Comparison of ENCODE assay signal across 2 cellular contexts in genomic region chr4:89438102-89438831, GRCh38.
TF ChIP-seq lines count a peak whose summit lies in the region.

No MANE protein-coding gene starts in this region.

TF ChIP-seq in GM12878, 131 proteins besides CTCF, POLR2A, EP300 and RAD21 (continued from another document):
- TF ChIP-seq YY1 (IDR thresholded peaks at IDR 0.05; ENCODE audit: low read depth, low read length) (peak; percentile 93), ZNF207 (IDR thresholded peaks at IDR 0.05; ENCODE audit: borderline replicate concordance) (no peak), PML (IDR thresholded peaks at IDR 0.05; ENCODE audit: low read length) (no peak), TBL1XR1 (IDR thresholded peaks at IDR 0.05; ENCODE audit: low read depth, low read length) (no peak), SMC3 (IDR thresholded peaks at IDR 0.05; ENCODE audit: borderline replicate concordance, low read length) (peak; percentile 43; the same call in 1 of the 2 replicates), RUNX3 (IDR thresholded peaks at IDR 0.05; ENCODE audit: low read length) (peak; percentile 25; the same call in 1 of the 2 replicates)

TF ChIP-seq in HepG2, 621 proteins besides CTCF, POLR2A, EP300 and RAD21:
- TF ChIP-seq YY1 (IDR thresholded peaks at IDR 0.05; ENCODE audit: insufficient read depth, insufficient replicate concordance, low read depth, low read length) (peak; percentile 39), SAFB2 (CRISPR knock-in tag; IDR thresholded peaks at IDR 0.05; ENCODE audit: borderline replicate concordance, low read depth) (no peak), ZNF343 (CRISPR knock-in tag; IDR thresholded peaks at IDR 0.05) (no peak), MLLT10 (CRISPR knock-in tag; IDR thresholded peaks at IDR 0.05) (no peak), GABPA (IDR thresholded peaks at IDR 0.05; ENCODE audit: low read depth, low read length) (no peak), GABPA (CRISPR knock-in tag; IDR thresholded peaks at IDR 0.05; ENCODE audit: low read depth) (no peak), SIX1 (CRISPR knock-in tag; IDR thresholded peaks at IDR 0.05; ENCODE audit: borderline replicate concordance) (no peak)
- TF ChIP-seq, protein P1, sequence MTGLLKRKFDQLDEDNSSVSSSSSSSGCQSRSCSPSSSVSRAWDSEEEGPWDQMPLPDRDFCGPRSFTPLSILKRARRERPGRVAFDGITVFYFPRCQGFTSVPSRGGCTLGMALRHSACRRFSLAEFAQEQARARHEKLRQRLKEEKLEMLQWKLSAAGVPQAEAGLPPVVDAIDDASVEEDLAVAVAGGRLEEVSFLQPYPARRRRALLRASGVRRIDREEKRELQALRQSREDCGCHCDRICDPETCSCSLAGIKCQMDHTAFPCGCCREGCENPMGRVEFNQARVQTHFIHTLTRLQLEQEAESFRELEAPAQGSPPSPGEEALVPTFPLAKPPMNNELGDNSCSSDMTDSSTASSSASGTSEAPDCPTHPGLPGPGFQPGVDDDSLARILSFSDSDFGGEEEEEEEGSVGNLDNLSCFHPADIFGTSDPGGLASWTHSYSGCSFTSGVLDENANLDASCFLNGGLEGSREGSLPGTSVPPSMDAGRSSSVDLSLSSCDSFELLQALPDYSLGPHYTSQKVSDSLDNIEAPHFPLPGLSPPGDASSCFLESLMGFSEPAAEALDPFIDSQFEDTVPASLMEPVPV (CRISPR knock-in tag; IDR thresholded peaks at IDR 0.05) = no peak
